In genomic region chr15:48415036-48415886, GRCh38 we compare ENCODE assay signal across 20 cellular contexts.
DNase-seq lines count a peak whose midpoint lies in the region; ATAC-seq and TF ChIP-seq lines count a peak whose summit lies in the region.
"Had no signal": no experiment of that assay in that cellular context is flagged by ENCODE, and none has a peak within 500 bp of the region (broad histone marks: within the 10 kb centered on the region; RNA-seq: fewer than 3 reads in every experiment).

No MANE protein-coding gene starts in this region.

- BruUV-seq in MCF 10A (replicated peaks; lab: Mats Ljungman, UMichigan) (no TSS peak), A673 (replicated peaks; lab: Mats Ljungman, UMichigan) (no TSS peak)

- no peaks in the 10 kb centered on the region for H4K20me1 ChIP-seq in GM23338 (replicated peaks; ENCODE audit: insufficient read depth)

- peaks cover 11% of the 10 kb centered on the region; the same call in 1 of the 2 replicates for H3K9me2 ChIP-seq in GM23338 (ENCODE audit: insufficient read depth)

- H3K4me1 Mint-ChIP-seq in MCF 10A (ENCODE audit: insufficient read depth, unreplicated experiment) (peaks cover 12% of the 10 kb centered on the region), glutamatergic neuron (ENCODE audit: low read depth, unreplicated experiment) (peaks cover 12% of the 10 kb centered on the region), GM23338 (no peaks in the 10 kb centered on the region)
- H3K4me1 Mint-ChIP-seq: activated naive CD4-positive, alpha-beta T cell treated with anti-CD3 and anti-CD28 coated beads, Interleukin-2, amount 50 U/mL, for 24 hours; natural killer cell; stimulated activated naive B cell treated with anti-CD40 and anti-IgM and Interleukin-4, amounts not matched to agents 10 μg/mL and 1 μg/mL and 100 μg/mL, for 72 hours had no signal

- H3K4me2 ChIP-seq in GM23338, result no peak overlapping the region

- H3K79me2 ChIP-seq in GM23338 (replicated peaks; ENCODE audit: insufficient read depth), result no peaks in the 10 kb centered on the region

- ATAC-seq in right cardiac atrium (no peak), heart right ventricle (no peak), HG03469 (IDR thresholded peaks at IDR 0.05; ENCODE audit: unreplicated experiment) (no peak), GM23338 (no peak)
- ATAC-seq: left ventricle myocardium superior; natural killer cell; stimulated activated naive B cell treated with anti-CD40 and anti-IgM and Interleukin-4, amounts not matched to agents 10 μg/mL and 1 μg/mL and 100 μg/mL, for 72 hours had no signal

- H3K4me3 Mint-ChIP-seq in MCF 10A (ENCODE audit: unreplicated experiment) (no peak overlapping the region), glutamatergic neuron (ENCODE audit: unreplicated experiment) (no peak overlapping the region), GM23338 (no peak overlapping the region)
- H3K4me3 Mint-ChIP-seq: activated naive CD4-positive, alpha-beta T cell treated with anti-CD3 and anti-CD28 coated beads, Interleukin-2, amount 50 U/mL, for 24 hours; natural killer cell; stimulated activated naive B cell treated with anti-CD40 and anti-IgM and Interleukin-4, amounts not matched to agents 10 μg/mL and 1 μg/mL and 100 μg/mL, for 72 hours had no signal

- intact Hi-C loops in right cardiac atrium (cut with DNase I), result no loop called here
- intact Hi-C loops in heart right ventricle (cut with DNase I), result loop anchor here in 1 of 10 donors (5.0 kb wide), 1 partner anchor 58 kb away; no protein-coding TSS in a partner anchor
- intact Hi-C loops in MCF 10A (cut with micrococcal nuclease), result no loop called here
- intact Hi-C loops in vagina (cut with DNase I), result no loop called here
- intact Hi-C loops in A673 (cut with micrococcal nuclease; ENCODE audit: unreplicated experiment), result no loop called here

- 85% methylated on average over 15 of the region's 15 CpGs for WGBS in right cardiac atrium
- WGBS in heart right ventricle, 2 donors, result 88 to 89% methylated on average over 15 of the region's 15 CpGs

- H3K9me3 Mint-ChIP-seq in MCF 10A (ENCODE audit: unreplicated experiment) (no peaks in the 10 kb centered on the region), glutamatergic neuron (ENCODE audit: unreplicated experiment) (peaks cover 2% of the 10 kb centered on the region), GM23338 (no peaks in the 10 kb centered on the region)
- H3K9me3 Mint-ChIP-seq: activated naive CD4-positive, alpha-beta T cell treated with anti-CD3 and anti-CD28 coated beads, Interleukin-2, amount 50 U/mL, for 24 hours; natural killer cell; stimulated activated naive B cell treated with anti-CD40 and anti-IgM and Interleukin-4, amounts not matched to agents 10 μg/mL and 1 μg/mL and 100 μg/mL, for 72 hours had no signal

- POLR2A ChIA-PET in MCF 10A (lab: Yijun Ruan, JAX), result interaction anchor here (0.5 to 1.0 kb wide), 2 partner anchors 15 to 32 kb away, joined by 4 to 5 read pairs; no protein-coding TSS in a partner anchor
- POLR2A ChIA-PET in A673 (lab: Charles Lee; ENCODE audit: low non-redundant PET), result no interaction called here

- CTCF ChIA-PET in MCF 10A (lab: Yijun Ruan, JAX) (interaction anchor here (0.7 to 1.2 kb wide), 3 partner anchors 12 to 406 kb away, joined by 3 read pairs; no protein-coding TSS in a partner anchor), A673 (lab: Charles Lee) (no interaction called here)

- no peaks in the 10 kb centered on the region for H3K36me3 Mint-ChIP-seq in MCF 10A (ENCODE audit: insufficient read depth, unreplicated experiment)
- H3K36me3 Mint-ChIP-seq in glutamatergic neuron (ENCODE audit: unreplicated experiment), result no peaks in the 10 kb centered on the region
- H3K36me3 Mint-ChIP-seq in GM23338 (ENCODE audit: low read depth), result no peaks in the 10 kb centered on the region
- H3K36me3 Mint-ChIP-seq: activated naive CD4-positive, alpha-beta T cell treated with anti-CD3 and anti-CD28 coated beads, Interleukin-2, amount 50 U/mL, for 24 hours; natural killer cell; stimulated activated naive B cell treated with anti-CD40 and anti-IgM and Interleukin-4, amounts not matched to agents 10 μg/mL and 1 μg/mL and 100 μg/mL, for 72 hours had no signal

- peaks cover 0 to 91% (median 24%) of the 10 kb centered on the region in 9 donors for H3K36me3 ChIP-seq in heart right ventricle
- peaks cover 0 to 32% of the 10 kb centered on the region in 2 donors for H3K36me3 ChIP-seq in vagina
- H3K36me3 ChIP-seq in A673 (ENCODE audit: insufficient read depth, low read length, poor library complexity, severe bottlenecking), result peaks cover 3% of the 10 kb centered on the region
- H3K36me3 ChIP-seq in GM23338 (ENCODE audit: insufficient read depth), result no peaks in the 10 kb centered on the region

- TF ChIP-seq CTCF in heart right ventricle (IDR thresholded peaks at IDR 0.05) (no peak), MCF 10A (IDR thresholded peaks at IDR 0.05; ENCODE audit: unreplicated experiment) (no peak), glutamatergic neuron (IDR thresholded peaks at IDR 0.05; ENCODE audit: partially characterized antibody, unreplicated experiment) (no peak), vagina (IDR thresholded peaks at IDR 0.05) (no peak), A673 (conservative IDR thresholded peaks at IDR 0.05; ENCODE audit: low read depth, low read length) (no peak), GM23338 (conservative IDR thresholded peaks at IDR 0.05; ENCODE audit: low read depth in 2 of 2) (no peak)

- DNase-seq in right cardiac atrium (no peak), heart right ventricle (no peak), MCF 10A (ENCODE audit: unreplicated experiment) (peak; percentile 77), glutamatergic neuron (peak; percentile 29), vagina (ENCODE audit: extremely low spot score in 2 of 2) (no peak), A673 (ENCODE audit: low spot score) (no peak), GM23338 (ENCODE audit: low spot score) (no peak)
- DNase-seq: ACHN; activated CD8-positive, alpha-beta memory T cell treated with anti-CD3 and anti-CD28 coated beads, Interleukin-2, amount 50 U/mL, for 48 hours; Calu3; GOT3; hypothalamus; KBM-7; left ventricle myocardium superior; natural killer cell; NCI-H510A treated with DMSO at 0.1 percent for 48 hours; stimulated activated naive B cell treated with anti-CD40 and anti-IgM and Interleukin-4, amounts not matched to agents 10 μg/mL and 1 μg/mL and 100 μg/mL, for 72 hours; T-helper 1 cell had no signal

- H3K9me3 ChIP-seq in right cardiac atrium (ENCODE audit: control insufficient read depth, low read length) (no peaks in the 10 kb centered on the region), heart right ventricle (no peaks in the 10 kb centered on the region), vagina (no peaks in the 10 kb centered on the region), A673 (ENCODE audit: low read depth, low read length, poor library complexity, severe bottlenecking) (no peaks in the 10 kb centered on the region)

- H3K4me1 ChIP-seq in right cardiac atrium (ENCODE audit: control insufficient read depth, insufficient read depth, low read length) (peaks cover 2% of the 10 kb centered on the region), heart right ventricle (peaks cover 0 to 29% (median 14%) of the 10 kb centered on the region in 9 donors), vagina (peaks cover 21% of the 10 kb centered on the region), A673 (ENCODE audit: insufficient read depth, low read length, poor library complexity, severe bottlenecking) (no peaks in the 10 kb centered on the region), GM23338 (ENCODE audit: insufficient read depth) (no peaks in the 10 kb centered on the region)

- H3K27me3 ChIP-seq in right cardiac atrium (ENCODE audit: control insufficient read depth, insufficient read depth) (no peaks in the 10 kb centered on the region), heart right ventricle (no peaks in the 10 kb centered on the region), vagina (no peaks in the 10 kb centered on the region), A673 (replicated peaks; ENCODE audit: insufficient read depth, low read depth, low read length, poor library complexity) (no peaks in the 10 kb centered on the region), GM23338 (ENCODE audit: insufficient read depth) (no peaks in the 10 kb centered on the region)

- no peak overlapping the region for H2AFZ ChIP-seq in GM23338

- no peak for TF ChIP-seq POLR2A in vagina (IDR thresholded peaks at IDR 0.05)

- H3K4me3 ChIP-seq in right cardiac atrium (ENCODE audit: low read length) (no peak overlapping the region), heart right ventricle (no peak overlapping the region), vagina (no peak overlapping the region), A673 (ENCODE audit: low read depth, low read length, poor library complexity, severe bottlenecking) (no peak overlapping the region), GM23338 (no peak overlapping the region)

- H3K27ac Mint-ChIP-seq in MCF 10A (ENCODE audit: low read depth, unreplicated experiment), result peak overlapping the region; percentile 76
- H3K27ac Mint-ChIP-seq in glutamatergic neuron (ENCODE audit: unreplicated experiment), result peak overlapping the region; percentile 19
- no peak overlapping the region for H3K27ac Mint-ChIP-seq in GM23338
- H3K27ac Mint-ChIP-seq: activated naive CD4-positive, alpha-beta T cell treated with anti-CD3 and anti-CD28 coated beads, Interleukin-2, amount 50 U/mL, for 24 hours; natural killer cell; stimulated activated naive B cell treated with anti-CD40 and anti-IgM and Interleukin-4, amounts not matched to agents 10 μg/mL and 1 μg/mL and 100 μg/mL, for 72 hours had no signal

- H3F3A ChIP-seq in GM23338 (replicated peaks; ENCODE audit: low read depth), result no peaks in the 10 kb centered on the region

- H3K27ac ChIP-seq in right cardiac atrium (ENCODE audit: low read length) (peak overlapping the region; percentile 50), heart right ventricle (peak overlapping the region in 1 of 10 donors; percentile 60), vagina (peak overlapping the region; percentile 65), A673 (ENCODE audit: low read depth, low read length, poor library complexity, severe bottlenecking) (no peak overlapping the region), GM23338 (ENCODE audit: low read depth) (no peak overlapping the region)

- no peaks in the 10 kb centered on the region for H3K27me3 Mint-ChIP-seq in MCF 10A (ENCODE audit: insufficient read depth, unreplicated experiment)
- peaks cover 2% of the 10 kb centered on the region for H3K27me3 Mint-ChIP-seq in glutamatergic neuron (ENCODE audit: unreplicated experiment)
- H3K27me3 Mint-ChIP-seq in GM23338 (ENCODE audit: insufficient read depth, low read depth, poor library complexity), result no peaks in the 10 kb centered on the region
- H3K27me3 Mint-ChIP-seq: stimulated activated naive B cell treated with anti-CD40 and anti-IgM and Interleukin-4, amounts not matched to agents 10 μg/mL and 1 μg/mL and 100 μg/mL, for 72 hours had no signal

TF ChIP-seq in GM23338, 12 proteins besides CTCF, POLR2A, EP300 and RAD21 (continues in another document):
- TF ChIP-seq POLR2AphosphoS5 (IDR thresholded peaks at IDR 0.05; ENCODE audit: low read depth) (no peak), NANOG (IDR thresholded peaks at IDR 0.05; ENCODE audit: borderline replicate concordance) (no peak), EZH2 (IDR thresholded peaks at IDR 0.05; ENCODE audit: low read depth, unreplicated experiment) (no peak), STAT1 (IDR thresholded peaks at IDR 0.05; ENCODE audit: unreplicated experiment) (no peak)

Comparison
In these comparisons a context has a peak if more than half of its experiments do, and no peak if none do; other contexts are left out.
1. DNase-seq: peak in MCF 10A (single experiment) and glutamatergic neuron (single experiment); none in right cardiac atrium (0 of 3), heart right ventricle (0 of 2), vagina (0 of 2), A673 (single experiment) and GM23338 (single experiment).
2. H3K27ac ChIP-seq: peak in right cardiac atrium (single experiment) and vagina (single experiment); none in A673 (single experiment) and GM23338 (single experiment).